ENCODE assay signal across 1 cellular context in the genomic region with DNA sequence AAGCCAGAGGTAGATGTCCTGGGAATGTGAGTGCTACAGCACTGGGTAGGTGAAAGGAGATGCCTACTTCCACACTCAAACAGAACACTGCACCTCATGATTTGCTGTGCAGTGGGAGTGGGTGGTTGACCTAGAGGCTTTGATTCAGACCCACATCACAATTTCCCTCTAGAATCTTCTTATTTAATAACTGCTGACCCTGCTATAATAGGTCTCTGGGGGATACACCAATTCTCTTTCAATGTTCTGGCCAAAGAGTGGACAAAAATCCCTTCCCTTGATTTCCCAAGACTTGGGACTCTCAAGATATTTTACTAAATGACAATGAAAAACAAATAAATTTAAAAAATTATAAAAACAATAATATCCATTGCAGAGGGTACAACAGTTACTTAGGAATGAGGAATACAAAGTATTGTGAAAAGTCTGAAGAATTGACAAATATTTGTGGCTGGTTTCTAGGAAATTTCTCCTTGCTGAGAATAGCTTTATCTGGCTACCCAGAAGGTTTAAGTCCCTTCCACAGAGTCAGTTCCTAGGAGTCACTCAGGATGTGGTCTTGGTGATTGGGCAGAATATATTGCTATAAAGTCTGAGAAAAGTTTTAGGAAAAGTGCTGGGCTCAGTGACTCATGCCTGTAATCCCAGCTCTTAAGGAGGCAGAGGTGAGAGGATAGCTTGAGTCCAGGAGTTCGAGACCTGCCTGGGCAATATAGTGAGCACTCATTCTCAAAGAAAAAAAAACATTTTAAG.
TF ChIP-seq lines count a peak whose summit lies in the region.

No MANE protein-coding gene starts in this region.

TF ChIP-seq in IMR-90, 13 proteins besides CTCF, POLR2A, EP300 and RAD21 (continued from another document):
- TF ChIP-seq RCOR1 (IDR thresholded peaks at IDR 0.05; ENCODE audit: insufficient replicate concordance, low read length) (no peak), NFE2L2 (IDR thresholded peaks at IDR 0.05; ENCODE audit: low read depth, low read length) (no peak), MAZ (IDR thresholded peaks at IDR 0.05; ENCODE audit: borderline replicate concordance, low read depth, low read length) (no peak), RFX5 (IDR thresholded peaks at IDR 0.05; ENCODE audit: low read depth, low read length) (no peak), CHD1 (IDR thresholded peaks at IDR 0.05; ENCODE audit: low read depth, low read length) (no peak)
- TF ChIP-seq, protein P1, sequence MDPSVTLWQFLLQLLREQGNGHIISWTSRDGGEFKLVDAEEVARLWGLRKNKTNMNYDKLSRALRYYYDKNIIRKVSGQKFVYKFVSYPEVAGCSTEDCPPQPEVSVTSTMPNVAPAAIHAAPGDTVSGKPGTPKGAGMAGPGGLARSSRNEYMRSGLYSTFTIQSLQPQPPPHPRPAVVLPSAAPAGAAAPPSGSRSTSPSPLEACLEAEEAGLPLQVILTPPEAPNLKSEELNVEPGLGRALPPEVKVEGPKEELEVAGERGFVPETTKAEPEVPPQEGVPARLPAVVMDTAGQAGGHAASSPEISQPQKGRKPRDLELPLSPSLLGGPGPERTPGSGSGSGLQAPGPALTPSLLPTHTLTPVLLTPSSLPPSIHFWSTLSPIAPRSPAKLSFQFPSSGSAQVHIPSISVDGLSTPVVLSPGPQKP (IDR thresholded peaks at IDR 0.05; ENCODE audit: borderline replicate concordance, low read depth, low read length): no peak
